10 cellular contexts compared by ENCODE assay signal in genomic region chrX:119990409-119990994, GRCh38. TPM values are rescaled to one million over a fixed set of nuclear protein-coding genes. Genes with fewer than 3 reads are reported as not detected.
A peak's percentile ranks its signal among the peaks of the same experiment; 100 is the strongest.
DNase-seq lines count a peak whose midpoint lies in the region; TF ChIP-seq lines count a peak whose summit lies in the region.
"Had no signal": no experiment of that assay in that cellular context is flagged by ENCODE, and none has a peak within 500 bp of the region (broad histone marks: within the 10 kb centered on the region; RNA-seq: fewer than 3 reads in every experiment).

No MANE protein-coding gene starts in this region.

- no peak overlapping the region for H3K27ac ChIP-seq in coronary artery
- H3K27ac ChIP-seq: VCaP had no signal

- H3K36me3 Mint-ChIP-seq in osteocyte (ENCODE audit: unreplicated experiment), result no peaks in the 10 kb centered on the region

- in situ Hi-C loops in KBM-7 (cut with MboI; ENCODE audit: low pct_unique_long_range_greater_than_20kb, low sequenced_read_pairs), result loop anchor here (25.0 kb wide), 1 partner anchor 222 kb away; no protein-coding TSS in a partner anchor

- H3K27me3 Mint-ChIP-seq in osteocyte (ENCODE audit: unreplicated experiment), result peaks cover 69% of the 10 kb centered on the region

- H3K27ac Mint-ChIP-seq in osteocyte (ENCODE audit: unreplicated experiment), result no peak overlapping the region

- H3K4me1 Mint-ChIP-seq in osteocyte (ENCODE audit: unreplicated experiment), result peaks cover 5% of the 10 kb centered on the region

- H3K4me3 Mint-ChIP-seq in osteocyte (ENCODE audit: unreplicated experiment), result peak overlapping the region; percentile 69

- H3K9me3 Mint-ChIP-seq in osteocyte (ENCODE audit: unreplicated experiment), result peaks cover 9% of the 10 kb centered on the region

- TF ChIP-seq CTCF in coronary artery (IDR thresholded peaks at IDR 0.05) (no peak), osteocyte (IDR thresholded peaks at IDR 0.05) (no peak)

- H3K4me3 ChIP-seq in coronary artery, result peak overlapping the region; percentile 57

- DNase-seq in DMS53 (lab: John Stamatoyannopoulos, UW) (peak; percentile 50), DMS53 treated with DMSO at 0.1 percent for 48 hours (lab: John Stamatoyannopoulos, UW; ENCODE audit: unreplicated experiment) (no peak), KBM-7 (peak; percentile 63), coronary artery (ENCODE audit: low spot score) (no peak), osteocyte (ENCODE audit: extremely low spot score, unreplicated experiment) (peak; percentile 81), glomerular visceral epithelial cell (ENCODE audit: extremely low spot score) (no peak), dermis blood vessel endothelial cell (no peak)
- DNase-seq in NK-92 treated with Interleukin-12 subunit alpha and Interleukin-12 subunit beta, amount 100 ng/mL, for 24 hours (lab: John Stamatoyannopoulos, UW), result no peak
- DNase-seq: 8988T had no signal

RNA-seq across cellular contexts. Expression of gene NKAP, which starts 47.0 kb away (rescaled TPM):
- 8.3 and 9.7 TPM in 2 replicates for total RNA-seq in osteocyte
- total RNA-seq in dermis blood vessel endothelial cell, result 3.5 and 4.4 TPM in 2 replicates

Comparison
In these comparisons a context has a peak if more than half of its experiments do, and no peak if none do; other contexts are left out.
1. DNase-seq: peak in DMS53 (single experiment), KBM-7 (single experiment) and osteocyte (single experiment); none in DMS53 treated with DMSO at 0.1 percent for 48 hours (single experiment), coronary artery (single experiment), glomerular visceral epithelial cell (single experiment), NK-92 treated with Interleukin-12 subunit alpha and Interleukin-12 subunit beta, amount 100 ng/mL, for 24 hours (single experiment) and dermis blood vessel endothelial cell (single experiment).